In genomic region chr1:115838426-115838804, GRCh38 we compare ENCODE assay signal across 11 cellular contexts. TPM values are rescaled to one million over a fixed set of nuclear protein-coding genes. Genes with fewer than 3 reads are reported as not detected.
DNase-seq lines count a peak whose midpoint lies in the region; ATAC-seq and TF ChIP-seq lines count a peak whose summit lies in the region.
"Had no signal": no experiment of that assay in that cellular context is flagged by ENCODE, and none has a peak within 500 bp of the region (broad histone marks: within the 10 kb centered on the region; RNA-seq: fewer than 3 reads in every experiment).

No MANE protein-coding gene starts in this region.

- peaks cover 15% of the 10 kb centered on the region for H3K4me1 ChIP-seq in mammary epithelial cell (ENCODE audit: insufficient read depth, low read length)
- H3K4me1 ChIP-seq: A549 had no signal

- no peak overlapping the region for H3K9ac ChIP-seq in mammary epithelial cell (ENCODE audit: insufficient read depth, low read length)

- H2AFZ ChIP-seq in mammary epithelial cell (ENCODE audit: low read depth, low read length) = peak overlapping the region; percentile 95

- H3K27ac ChIP-seq in mammary epithelial cell (ENCODE audit: insufficient read depth, low read depth, low read length) = no peak overlapping the region
- H3K27ac ChIP-seq: A549 had no signal

- WGBS in mammary epithelial cell (ENCODE audit: low coverage, missing lambda C conversion rate) = 48% methylated on average over 9 of the region's 43 CpGs

- H3K27me3 ChIP-seq in mammary epithelial cell (ENCODE audit: insufficient read depth, low read length) = no peaks in the 10 kb centered on the region

- peaks cover 10% of the 10 kb centered on the region for H3K9me3 ChIP-seq in mammary epithelial cell (replicated peaks; ENCODE audit: insufficient read depth, low read length)
- H3K9me3 ChIP-seq: A549 had no signal

- ATAC-seq in left lobe of liver = peak; percentile 14
- ATAC-seq: A549 had no signal

- BruUV-seq in mammary epithelial cell (replicated peaks; lab: Mats Ljungman, UMichigan) = no TSS peak

- H3K36me3 ChIP-seq in mammary epithelial cell (ENCODE audit: insufficient read depth, low read length) = no peaks in the 10 kb centered on the region

- H4K20me1 ChIP-seq in mammary epithelial cell (ENCODE audit: insufficient read depth, low read length) = no peaks in the 10 kb centered on the region

- in situ Hi-C loops in mammary epithelial cell (cut with MboI; ENCODE audit: low sequenced_read_pairs in 2 of 2) = no loop called here

- peak overlapping the region; percentile 98 for H3K4me2 ChIP-seq in mammary epithelial cell (ENCODE audit: insufficient read depth, low read depth, low read length)
- H3K4me2 ChIP-seq: A549 had no signal

- DNase-seq in NCI-H1694 treated with DMSO at 0.1 percent for 48 hours (lab: John Stamatoyannopoulos, UW) (peak; percentile 11), NCI-H1694 (lab: John Stamatoyannopoulos, UW) (no peak), mammary epithelial cell (no peak), left lobe of liver (ENCODE audit: low spot score) (no peak), superior temporal gyrus (ENCODE audit: extremely low spot score) (peak; percentile 40), NCI-H446 (lab: John Stamatoyannopoulos, UW) (no peak), cerebellar nuclear complex (lab: John Stamatoyannopoulos, UW) (no peak)
- no peak for DNase-seq in activated CD4-positive, CD25-positive, alpha-beta regulatory T cell (lab: John Stamatoyannopoulos, UW)
- DNase-seq: central memory CD4-positive, alpha-beta T cell had no signal

- H3K79me2 ChIP-seq in mammary epithelial cell (ENCODE audit: insufficient read depth, low read length) = no peaks in the 10 kb centered on the region

- TF ChIP-seq CTCF in mammary epithelial cell (conservative IDR thresholded peaks at IDR 0.05 in 1 of 2, IDR thresholded peaks at IDR 0.05 in 1 of 2; ENCODE audit: extremely low read depth in 1 of 2, insufficient read depth in 1 of 2, low read depth in 1 of 2, low read length in 2 of 2) = no peak

- dilution Hi-C loops in mammary epithelial cell (cut with HindIII; ENCODE audit: low sequenced_read_pairs) = no loop called here

- CTCF ChIA-PET in mammary epithelial cell (lab: Charles Lee; ENCODE audit: low non-redundant PET) = no interaction called here

- intact Hi-C loops in mammary epithelial cell (cut with micrococcal nuclease) = no loop called here

- no peak overlapping the region for H3K4me3 ChIP-seq in mammary epithelial cell (replicated peaks in 1 of 3; ENCODE audit: insufficient read depth in 1 of 3, low read depth in 2 of 3, low read length in 3 of 3)
- H3K4me3 ChIP-seq: A549 had no signal

RNA-seq across cellular contexts. Expression of gene NHLH2, which starts 2.5 kb away (rescaled TPM):
- total RNA-seq in mammary epithelial cell (1 to 10 TPM in 1 of 2 donors, not detected in 1; 1.0 TPM), left lobe of liver (not detected)
- 0.02 TPM for polyA plus RNA-seq in mammary epithelial cell
- not detected for polyA minus RNA-seq in mammary epithelial cell
- total RNA-seq: mesenteric fat pad had no signal
- polyA plus RNA-seq: A549 had no signal

Comparison
In these comparisons a context has a peak if more than half of its experiments do, and no peak if none do; other contexts are left out.
1. DNase-seq: peak in NCI-H1694 treated with DMSO at 0.1 percent for 48 hours (single experiment) and superior temporal gyrus (single experiment); none in NCI-H1694 (single experiment), mammary epithelial cell (single experiment), left lobe of liver (single experiment), NCI-H446 (0 of 2), activated CD4-positive, CD25-positive, alpha-beta regulatory T cell (0 of 4) and cerebellar nuclear complex (0 of 2).